In the genomic region with DNA sequence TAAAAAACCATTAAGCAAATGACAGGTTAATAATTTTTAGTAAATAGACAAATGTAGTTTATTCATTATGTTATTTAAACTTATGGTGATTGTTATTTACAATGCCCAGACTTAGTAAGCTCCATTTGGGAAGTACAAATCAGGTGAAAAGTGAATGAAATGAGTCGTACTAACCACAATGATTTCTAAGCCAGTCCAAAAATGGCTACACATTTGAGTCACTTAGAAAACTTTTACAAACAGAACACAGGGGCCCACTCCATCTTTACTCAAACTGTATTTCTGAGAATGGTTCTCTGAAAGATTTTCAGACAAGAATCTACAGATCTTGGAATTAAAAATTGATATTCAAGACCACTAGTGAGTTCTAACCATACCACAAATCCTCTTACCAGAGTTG, we compare ENCODE assay signal across 1 cellular context.
TF ChIP-seq lines count a peak whose summit lies in the region.

No MANE protein-coding gene starts in this region.

TF ChIP-seq in GM12878, 131 proteins besides CTCF, POLR2A, EP300 and RAD21 (continued from another document):
- TF ChIP-seq ZNF274 (IDR thresholded peaks at IDR 0.05; ENCODE audit: insufficient read depth, insufficient read length) (no peak), SMAD1 (IDR thresholded peaks at IDR 0.05; ENCODE audit: low read depth, partially characterized antibody) (no peak), SRF (IDR thresholded peaks at IDR 0.05; ENCODE audit: low read depth in 2 of 2, low read length in 2 of 2) (no peak), PAX5 (IDR thresholded peaks at IDR 0.05; ENCODE audit: borderline replicate concordance, low read depth, low read length) (no peak), KDM1A (IDR thresholded peaks at IDR 0.05; ENCODE audit: borderline replicate concordance) (no peak), ZBED1 (IDR thresholded peaks at IDR 0.05; ENCODE audit: borderline replicate concordance) (no peak), NR2C2 (IDR thresholded peaks at IDR 0.05; ENCODE audit: borderline replicate concordance, control insufficient read depth, insufficient read length, low read depth) (no peak), SMARCA5 (IDR thresholded peaks at IDR 0.05) (no peak), NR2C1 (IDR thresholded peaks at IDR 0.05) (no peak), PML (IDR thresholded peaks at IDR 0.05; ENCODE audit: low read length) (no peak), NBN (IDR thresholded peaks at IDR 0.05) (no peak), IRF4 (IDR thresholded peaks at IDR 0.05; ENCODE audit: low read depth, low read length) (0 out of 2 replicates have a peak, but pooled peaks have one; percentile 32), BCLAF1 (IDR thresholded peaks at IDR 0.05) (no peak), NFYA (IDR thresholded peaks at IDR 0.05; ENCODE audit: borderline replicate concordance, low read depth, low read length) (no peak), RELA (IDR thresholded peaks at IDR 0.05; ENCODE audit: borderline replicate concordance, partially characterized antibody) (no peak), CHD1 (IDR thresholded peaks at IDR 0.05; ENCODE audit: low read depth, low read length) (no peak), MYC (IDR thresholded peaks at IDR 0.05; ENCODE audit: insufficient read depth, insufficient read length, insufficient replicate concordance, low read length, severe bottlenecking) (no peak), MEF2A (IDR thresholded peaks at IDR 0.05; ENCODE audit: insufficient read depth, low read depth, low read length) (peak; percentile 63; the same call in 1 of the 2 replicates), GABPA (IDR thresholded peaks at IDR 0.05; ENCODE audit: low read depth) (no peak), CEBPB (IDR thresholded peaks at IDR 0.05; ENCODE audit: borderline replicate concordance in 1 of 2, low read depth in 2 of 2, low read length in 2 of 2) (no peak), SPI1 (IDR thresholded peaks at IDR 0.05; ENCODE audit: borderline replicate concordance, insufficient read depth, low read depth, low read length) (no peak), ETV6 (conservative IDR thresholded peaks at IDR 0.05 in 1 of 2, IDR thresholded peaks at IDR 0.05 in 1 of 2; ENCODE audit: borderline replicate concordance in 1 of 2, low read depth in 1 of 2) (no peak), MXI1 (IDR thresholded peaks at IDR 0.05; ENCODE audit: low read depth, low read length) (no peak), ELK1 (IDR thresholded peaks at IDR 0.05; ENCODE audit: low read depth, low read length) (no peak), CEBPZ (IDR thresholded peaks at IDR 0.05; ENCODE audit: low read depth, low read length) (no peak), PAX8 (IDR thresholded peaks at IDR 0.05) (no peak), ESRRA (IDR thresholded peaks at IDR 0.05; ENCODE audit: low read length) (no peak), RUNX3 (IDR thresholded peaks at IDR 0.05; ENCODE audit: low read length) (peak; percentile 96), NKRF (conservative IDR thresholded peaks at IDR 0.05) (no peak), SUZ12 (IDR thresholded peaks at IDR 0.05; ENCODE audit: unreplicated experiment) (no peak), MTA2 (IDR thresholded peaks at IDR 0.05; ENCODE audit: low read depth) (no peak), BRCA1 (IDR thresholded peaks at IDR 0.05; ENCODE audit: low read depth, low read length) (no peak)
- TF ChIP-seq, protein P1, sequence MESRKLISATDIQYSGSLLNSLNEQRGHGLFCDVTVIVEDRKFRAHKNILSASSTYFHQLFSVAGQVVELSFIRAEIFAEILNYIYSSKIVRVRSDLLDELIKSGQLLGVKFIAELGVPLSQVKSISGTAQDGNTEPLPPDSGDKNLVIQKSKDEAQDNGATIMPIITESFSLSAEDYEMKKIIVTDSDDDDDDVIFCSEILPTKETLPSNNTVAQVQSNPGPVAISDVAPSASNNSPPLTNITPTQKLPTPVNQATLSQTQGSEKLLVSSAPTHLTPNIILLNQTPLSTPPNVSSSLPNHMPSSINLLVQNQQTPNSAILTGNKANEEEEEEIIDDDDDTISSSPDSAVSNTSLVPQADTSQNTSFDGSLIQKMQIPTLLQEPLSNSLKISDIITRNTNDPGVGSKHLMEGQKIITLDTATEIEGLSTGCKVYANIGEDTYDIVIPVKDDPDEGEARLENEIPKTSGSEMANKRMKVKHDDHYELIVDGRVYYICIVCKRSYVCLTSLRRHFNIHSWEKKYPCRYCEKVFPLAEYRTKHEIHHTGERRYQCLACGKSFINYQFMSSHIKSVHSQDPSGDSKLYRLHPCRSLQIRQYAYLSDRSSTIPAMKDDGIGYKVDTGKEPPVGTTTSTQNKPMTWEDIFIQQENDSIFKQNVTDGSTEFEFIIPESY (IDR thresholded peaks at IDR 0.05) = no peak
- TF ChIP-seq, protein P2, sequence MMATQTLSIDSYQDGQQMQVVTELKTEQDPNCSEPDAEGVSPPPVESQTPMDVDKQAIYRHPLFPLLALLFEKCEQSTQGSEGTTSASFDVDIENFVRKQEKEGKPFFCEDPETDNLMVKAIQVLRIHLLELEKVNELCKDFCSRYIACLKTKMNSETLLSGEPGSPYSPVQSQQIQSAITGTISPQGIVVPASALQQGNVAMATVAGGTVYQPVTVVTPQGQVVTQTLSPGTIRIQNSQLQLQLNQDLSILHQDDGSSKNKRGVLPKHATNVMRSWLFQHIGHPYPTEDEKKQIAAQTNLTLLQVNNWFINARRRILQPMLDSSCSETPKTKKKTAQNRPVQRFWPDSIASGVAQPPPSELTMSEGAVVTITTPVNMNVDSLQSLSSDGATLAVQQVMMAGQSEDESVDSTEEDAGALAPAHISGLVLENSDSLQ (IDR thresholded peaks at IDR 0.05) = no peak
- TF ChIP-seq, protein P3, sequence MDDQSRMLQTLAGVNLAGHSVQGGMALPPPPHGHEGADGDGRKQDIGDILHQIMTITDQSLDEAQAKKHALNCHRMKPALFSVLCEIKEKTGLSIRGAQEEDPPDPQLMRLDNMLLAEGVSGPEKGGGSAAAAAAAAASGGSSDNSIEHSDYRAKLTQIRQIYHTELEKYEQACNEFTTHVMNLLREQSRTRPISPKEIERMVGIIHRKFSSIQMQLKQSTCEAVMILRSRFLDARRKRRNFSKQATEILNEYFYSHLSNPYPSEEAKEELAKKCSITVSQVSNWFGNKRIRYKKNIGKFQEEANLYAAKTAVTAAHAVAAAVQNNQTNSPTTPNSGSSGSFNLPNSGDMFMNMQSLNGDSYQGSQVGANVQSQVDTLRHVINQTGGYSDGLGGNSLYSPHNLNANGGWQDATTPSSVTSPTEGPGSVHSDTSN (IDR thresholded peaks at IDR 0.05; ENCODE audit: insufficient replicate concordance, low read depth, low read length) = no peak
- TF ChIP-seq, protein P4, sequence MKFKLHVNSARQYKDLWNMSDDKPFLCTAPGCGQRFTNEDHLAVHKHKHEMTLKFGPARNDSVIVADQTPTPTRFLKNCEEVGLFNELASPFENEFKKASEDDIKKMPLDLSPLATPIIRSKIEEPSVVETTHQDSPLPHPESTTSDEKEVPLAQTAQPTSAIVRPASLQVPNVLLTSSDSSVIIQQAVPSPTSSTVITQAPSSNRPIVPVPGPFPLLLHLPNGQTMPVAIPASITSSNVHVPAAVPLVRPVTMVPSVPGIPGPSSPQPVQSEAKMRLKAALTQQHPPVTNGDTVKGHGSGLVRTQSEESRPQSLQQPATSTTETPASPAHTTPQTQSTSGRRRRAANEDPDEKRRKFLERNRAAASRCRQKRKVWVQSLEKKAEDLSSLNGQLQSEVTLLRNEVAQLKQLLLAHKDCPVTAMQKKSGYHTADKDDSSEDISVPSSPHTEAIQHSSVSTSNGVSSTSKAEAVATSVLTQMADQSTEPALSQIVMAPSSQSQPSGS (IDR thresholded peaks at IDR 0.05; ENCODE audit: low read length) = peak; percentile 65; the same call in 1 of the 2 replicates
